2 cellular contexts compared by ENCODE assay signal in genomic region chr12:93519859-93520258, GRCh38.
TF ChIP-seq lines count a peak whose summit lies in the region.

No MANE protein-coding gene starts in this region.

TF ChIP-seq in SK-N-SH, 30 proteins besides CTCF, POLR2A, EP300 and RAD21 (continued from another document):
- TF ChIP-seq REST (IDR thresholded peaks at IDR 0.05; ENCODE audit: low read depth, low read length) (no peak), JUND (IDR thresholded peaks at IDR 0.05) (no peak), YY1 (IDR thresholded peaks at IDR 0.05; ENCODE audit: low read depth) (no peak), ZBTB33 (IDR thresholded peaks at IDR 0.05; ENCODE audit: borderline replicate concordance, low read depth) (no peak), GABPA (IDR thresholded peaks at IDR 0.05; ENCODE audit: low read depth) (no peak), POLR2AphosphoS5 (IDR thresholded peaks at IDR 0.05; ENCODE audit: low read depth, low read length) (no peak), RXRA (IDR thresholded peaks at IDR 0.05; ENCODE audit: borderline replicate concordance, low read depth) (no peak), TCF12 (IDR thresholded peaks at IDR 0.05) (no peak), USF2 (IDR thresholded peaks at IDR 0.05; ENCODE audit: borderline replicate concordance, low read depth, low read length) (no peak), FOXJ3 (CRISPR knock-in tag; IDR thresholded peaks at IDR 0.05) (no peak), MXI1 (IDR thresholded peaks at IDR 0.05; ENCODE audit: low read depth, low read length) (no peak), RFX5 (IDR thresholded peaks at IDR 0.05; ENCODE audit: low read length) (no peak), MEF2A (IDR thresholded peaks at IDR 0.05; ENCODE audit: borderline replicate concordance, low read depth) (no peak), FOXM1 (IDR thresholded peaks at IDR 0.05; ENCODE audit: low read depth) (no peak), RCOR1 (IDR thresholded peaks at IDR 0.05; ENCODE audit: low read length) (no peak)
- TF ChIP-seq, protein P1, sequence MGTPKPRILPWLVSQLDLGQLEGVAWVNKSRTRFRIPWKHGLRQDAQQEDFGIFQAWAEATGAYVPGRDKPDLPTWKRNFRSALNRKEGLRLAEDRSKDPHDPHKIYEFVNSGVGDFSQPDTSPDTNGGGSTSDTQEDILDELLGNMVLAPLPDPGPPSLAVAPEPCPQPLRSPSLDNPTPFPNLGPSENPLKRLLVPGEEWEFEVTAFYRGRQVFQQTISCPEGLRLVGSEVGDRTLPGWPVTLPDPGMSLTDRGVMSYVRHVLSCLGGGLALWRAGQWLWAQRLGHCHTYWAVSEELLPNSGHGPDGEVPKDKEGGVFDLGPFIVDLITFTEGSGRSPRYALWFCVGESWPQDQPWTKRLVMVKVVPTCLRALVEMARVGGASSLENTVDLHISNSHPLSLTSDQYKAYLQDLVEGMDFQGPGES (IDR thresholded peaks at IDR 0.05; ENCODE audit: low read depth, low read length) = no peak
TF ChIP-seq in SK-N-SH: peak in this region for 0.

TF ChIP-seq in SK-N-SH treated with all-trans-retinoic acid at 6 μM for 48 hours, 23 proteins besides CTCF, POLR2A, EP300 and RAD21 (continued from another document):
- TF ChIP-seq, protein P2, sequence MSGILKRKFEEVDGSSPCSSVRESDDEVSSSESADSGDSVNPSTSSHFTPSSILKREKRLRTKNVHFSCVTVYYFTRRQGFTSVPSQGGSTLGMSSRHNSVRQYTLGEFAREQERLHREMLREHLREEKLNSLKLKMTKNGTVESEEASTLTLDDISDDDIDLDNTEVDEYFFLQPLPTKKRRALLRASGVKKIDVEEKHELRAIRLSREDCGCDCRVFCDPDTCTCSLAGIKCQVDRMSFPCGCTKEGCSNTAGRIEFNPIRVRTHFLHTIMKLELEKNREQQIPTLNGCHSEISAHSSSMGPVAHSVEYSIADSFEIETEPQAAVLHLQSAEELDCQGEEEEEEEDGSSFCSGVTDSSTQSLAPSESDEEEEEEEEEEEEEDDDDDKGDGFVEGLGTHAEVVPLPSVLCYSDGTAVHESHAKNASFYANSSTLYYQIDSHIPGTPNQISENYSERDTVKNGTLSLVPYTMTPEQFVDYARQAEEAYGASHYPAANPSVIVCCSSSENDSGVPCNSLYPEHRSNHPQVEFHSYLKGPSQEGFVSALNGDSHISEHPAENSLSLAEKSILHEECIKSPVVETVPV (CRISPR knock-in tag; IDR thresholded peaks at IDR 0.05) = no peak
- no peak for TF ChIP-seq BACH2 (CRISPR knock-in tag; IDR thresholded peaks at IDR 0.05; ENCODE audit: borderline replicate concordance)
- no peak for TF ChIP-seq TCF4 (CRISPR knock-in tag; IDR thresholded peaks at IDR 0.05; ENCODE audit: borderline replicate concordance)
